ENCODE assay signal across 8 cellular contexts in the genomic region with DNA sequence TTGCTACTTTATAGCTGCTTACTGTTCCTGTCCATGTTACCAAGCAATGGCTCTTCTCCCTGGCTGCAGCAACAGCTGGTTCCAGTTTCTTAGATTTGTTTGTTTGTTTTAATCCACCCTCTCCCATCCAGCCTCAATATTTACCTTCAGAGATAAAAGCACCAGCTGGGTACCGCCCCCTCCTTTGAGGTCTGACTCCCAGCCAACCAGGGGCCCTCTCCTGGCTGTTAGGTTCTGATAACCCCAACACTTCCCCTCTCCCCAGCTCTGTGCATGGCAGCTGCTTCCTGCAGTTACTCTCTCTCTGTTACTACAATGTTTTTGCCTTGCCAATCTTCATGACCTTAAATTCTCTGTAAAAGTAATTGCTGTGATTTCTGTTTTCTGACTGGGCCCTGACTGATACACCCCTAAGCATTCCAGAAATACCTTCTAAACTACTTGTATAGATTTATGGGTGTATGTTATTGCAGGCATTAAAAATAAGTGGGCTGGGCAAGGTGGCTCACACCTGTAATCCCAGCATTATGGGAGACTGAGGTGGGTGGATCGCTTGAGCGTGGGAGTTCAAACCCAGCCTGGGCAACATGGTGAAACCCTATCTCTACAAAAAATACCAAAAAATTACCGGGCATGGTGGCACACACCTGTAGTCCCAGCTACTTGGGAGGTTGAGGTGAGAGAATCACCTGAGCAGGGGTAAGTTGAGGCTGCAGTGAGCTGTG. TPM values are rescaled to one million over a fixed set of nuclear protein-coding genes. Genes with fewer than 3 reads are reported as not detected.
A peak's percentile ranks its signal among the peaks of the same experiment; 100 is the strongest.
DNase-seq lines count a peak whose midpoint lies in the region; ATAC-seq and TF ChIP-seq lines count a peak whose summit lies in the region.

No MANE protein-coding gene starts in this region.

- CTCF ChIA-PET in activated CD4-positive, alpha-beta memory T cell treated with anti-CD3 and anti-CD28 coated beads for 36 hours (lab: Charles Lee) = interaction anchor here (0.5 to 1.3 kb wide), 6 partner anchors 18 to 590 kb away, joined by 3 to 4 read pairs (median 3); no protein-coding TSS in a partner anchor

- peak; percentile 22 for DNase-seq in GM06990 (ENCODE audit: extremely low read depth, insufficient read length)
- DNase-seq in NCI-H2196 treated with DMSO at 0.1 percent for 48 hours (lab: John Stamatoyannopoulos, UW; ENCODE audit: unreplicated experiment) = peak; percentile 79
- DNase-seq in activated CD4-positive, alpha-beta memory T cell treated with anti-CD3 and anti-CD28 coated beads for 36 hours = peak; percentile 35
- DNase-seq in memory B cell (ENCODE audit: low spot score in 2 of 2) = no peak
- DNase-seq in medulla oblongata (ENCODE audit: extremely low spot score) = no peak
- no peak for DNase-seq in mesenteric fat pad (ENCODE audit: low spot score)

- intact Hi-C loops in activated CD4-positive, alpha-beta memory T cell treated with anti-CD3 and anti-CD28 coated beads for 36 hours (cut with micrococcal nuclease) = loop anchor here (5.0 to 10.0 kb wide), 4 partner anchors 106 to 1429 kb away; partner anchors contain the start of genes CARNMT1 and VPS13A

- H3K4me3 ChIP-seq in GM06990 (replicated peaks; ENCODE audit: low read depth, low read length) = no peak overlapping the region

- no peak overlapping the region for H3K4me3 Mint-ChIP-seq in activated CD4-positive, alpha-beta memory T cell treated with anti-CD3 and anti-CD28 coated beads for 36 hours
- no peak overlapping the region for H3K4me3 Mint-ChIP-seq in memory B cell

- H3K4me1 Mint-ChIP-seq in activated CD4-positive, alpha-beta memory T cell treated with anti-CD3 and anti-CD28 coated beads for 36 hours (ENCODE audit: low read depth) = peaks cover 18% of the 10 kb centered on the region
- H3K4me1 Mint-ChIP-seq in memory B cell = peaks cover 16% of the 10 kb centered on the region

- POLR2A ChIA-PET in activated CD4-positive, alpha-beta memory T cell treated with anti-CD3 and anti-CD28 coated beads for 36 hours (lab: Charles Lee) = no interaction called here

- no peaks in the 10 kb centered on the region for H3K36me3 ChIP-seq in GM06990 (ENCODE audit: control insufficient read depth, insufficient read depth, low read length)

- H3K27ac Mint-ChIP-seq in activated CD4-positive, alpha-beta memory T cell treated with anti-CD3 and anti-CD28 coated beads for 36 hours = no peak overlapping the region
- H3K27ac Mint-ChIP-seq in memory B cell = no peak overlapping the region

- H3K27me3 ChIP-seq in GM06990 (replicated peaks; ENCODE audit: control insufficient read depth, insufficient read depth, low read length) = no peaks in the 10 kb centered on the region

- peaks cover 11% of the 10 kb centered on the region for H3K36me3 Mint-ChIP-seq in activated CD4-positive, alpha-beta memory T cell treated with anti-CD3 and anti-CD28 coated beads for 36 hours
- peaks cover 1% of the 10 kb centered on the region for H3K36me3 Mint-ChIP-seq in memory B cell

- H3K9me3 Mint-ChIP-seq in activated CD4-positive, alpha-beta memory T cell treated with anti-CD3 and anti-CD28 coated beads for 36 hours = peaks cover 6% of the 10 kb centered on the region
- no peaks in the 10 kb centered on the region for H3K9me3 Mint-ChIP-seq in memory B cell

- TF ChIP-seq CTCF in GM06990 (IDR thresholded peaks at IDR 0.05; ENCODE audit: insufficient read depth, low read length, poor library complexity, severe bottlenecking) = no peak

- no peaks in the 10 kb centered on the region for H3K27me3 Mint-ChIP-seq in activated CD4-positive, alpha-beta memory T cell treated with anti-CD3 and anti-CD28 coated beads for 36 hours
- H3K27me3 Mint-ChIP-seq in memory B cell = peaks cover 7% of the 10 kb centered on the region

- ATAC-seq in HG02973 (IDR thresholded peaks at IDR 0.05; ENCODE audit: unreplicated experiment) (peak; percentile 25), memory B cell (ENCODE audit: low read depth) (peak; percentile 52), GM18517 (IDR thresholded peaks at IDR 0.05; ENCODE audit: unreplicated experiment) (no peak)

RNA-seq across cellular contexts. Expression of gene GCNT1, which starts 2.6 kb away (rescaled TPM):
- total RNA-seq in activated CD4-positive, alpha-beta memory T cell treated with anti-CD3 and anti-CD28 coated beads for 36 hours = 1 to 10 TPM; 6.7 to 6.9 TPM
- total RNA-seq in mesenteric fat pad = 15.3 TPM

Comparison
In these comparisons a context has a peak if more than half of its experiments do, and no peak if none do; other contexts are left out.
1. DNase-seq: peak in GM06990 (single experiment), NCI-H2196 treated with DMSO at 0.1 percent for 48 hours (single experiment) and activated CD4-positive, alpha-beta memory T cell treated with anti-CD3 and anti-CD28 coated beads for 36 hours (single experiment); none in memory B cell (0 of 2), medulla oblongata (single experiment) and mesenteric fat pad (single experiment).